Comparison of ENCODE assay signal across 1 cellular context in genomic region chr9:131635285-131635684, GRCh38.
A peak's percentile ranks its signal among the peaks of the same experiment; 100 is the strongest.
TF ChIP-seq lines count a peak whose summit lies in the region.

No MANE protein-coding gene starts in this region.

TF ChIP-seq in K562, 482 proteins besides CTCF, POLR2A, EP300 and RAD21 (continued from another document and continues in another):
- TF ChIP-seq NFYB (IDR thresholded peaks at IDR 0.05; ENCODE audit: extremely low read depth, insufficient read length): no peak
- no peak for TF ChIP-seq MEF2A (IDR thresholded peaks at IDR 0.05; ENCODE audit: control insufficient read depth, low read depth, low read length)
- TF ChIP-seq ZNF395 (CRISPR knock-in tag; IDR thresholded peaks at IDR 0.05): no peak
- no peak for TF ChIP-seq ATF4 (CRISPR knock-in tag; IDR thresholded peaks at IDR 0.05)
- TF ChIP-seq PREB (CRISPR knock-in tag; IDR thresholded peaks at IDR 0.05): no peak
- no peak for TF ChIP-seq TCFL5 (CRISPR knock-in tag; conservative IDR thresholded peaks at IDR 0.05)
- TF ChIP-seq FOXP4 (CRISPR knock-in tag; IDR thresholded peaks at IDR 0.05; ENCODE audit: borderline replicate concordance): no peak
- TF ChIP-seq NKRF (IDR thresholded peaks at IDR 0.05; ENCODE audit: borderline replicate concordance): no peak
- TF ChIP-seq HMBOX1 (IDR thresholded peaks at IDR 0.05): peak; percentile 28; the same call in 1 of the 2 replicates
- no peak for TF ChIP-seq THRA (IDR thresholded peaks at IDR 0.05)
- no peak for TF ChIP-seq ZNF668 (CRISPR knock-in tag; IDR thresholded peaks at IDR 0.05)
- TF ChIP-seq RBM39 (optimal IDR thresholded peaks at IDR 0.05; ENCODE audit: low read depth, low read length): no peak
- TF ChIP-seq ZNF146 (CRISPR knock-in tag; IDR thresholded peaks at IDR 0.05; ENCODE audit: unreplicated experiment): no peak
- TF ChIP-seq HNRNPLL (IDR thresholded peaks at IDR 0.05; ENCODE audit: low read depth, low read length, poor library complexity, severe bottlenecking): peak; percentile 99
- no peak for TF ChIP-seq GABPB2 (CRISPR knock-in tag; conservative IDR thresholded peaks at IDR 0.05)
- TF ChIP-seq CEBPZ (IDR thresholded peaks at IDR 0.05; ENCODE audit: borderline replicate concordance, low read depth, low read length): no peak
- TF ChIP-seq ZFP36 (IDR thresholded peaks at IDR 0.05; ENCODE audit: low read depth, low read length, partially characterized antibody): no peak
- 0 out of 2 replicates have a peak, but pooled peaks have one; percentile 45 for TF ChIP-seq SMARCE1 (IDR thresholded peaks at IDR 0.05)
- no peak for TF ChIP-seq CHCHD3 (CRISPR knock-in tag; IDR thresholded peaks at IDR 0.05)
- no peak for TF ChIP-seq ZNF76 (CRISPR knock-in tag; IDR thresholded peaks at IDR 0.05; ENCODE audit: borderline replicate concordance)
- TF ChIP-seq HBP1 (CRISPR knock-in tag; IDR thresholded peaks at IDR 0.05): no peak
- TF ChIP-seq MXI1 (IDR thresholded peaks at IDR 0.05; ENCODE audit: low read depth, low read length): no peak
- TF ChIP-seq NR2F6 (CRISPR knock-in tag; IDR thresholded peaks at IDR 0.05): no peak
- TF ChIP-seq MCM3 (IDR thresholded peaks at IDR 0.05): no peak
- TF ChIP-seq BRF1 (IDR thresholded peaks at IDR 0.05; ENCODE audit: borderline replicate concordance, extremely low read depth, insufficient read length): no peak
- no peak for TF ChIP-seq KAT2B (IDR thresholded peaks at IDR 0.05; ENCODE audit: low read depth, low read length)
- TF ChIP-seq SRF (CRISPR knock-in tag; IDR thresholded peaks at IDR 0.05): no peak
- no peak for TF ChIP-seq BRF2 (IDR thresholded peaks at IDR 0.05; ENCODE audit: borderline replicate concordance, insufficient read depth, insufficient read length)
- no peak for TF ChIP-seq TRIM25 (IDR thresholded peaks at IDR 0.05; ENCODE audit: borderline replicate concordance)
- TF ChIP-seq VEZF1 (CRISPR knock-in tag; IDR thresholded peaks at IDR 0.05): peak; percentile 63; the same call in 1 of the 2 replicates
- peak; percentile 79 for TF ChIP-seq SMARCA4 (IDR thresholded peaks at IDR 0.05)
- TF ChIP-seq SNIP1 (IDR thresholded peaks at IDR 0.05; ENCODE audit: low read depth): no peak
- 0 out of 2 replicates have a peak, but pooled peaks have one; percentile 27 for TF ChIP-seq ZEB2 (IDR thresholded peaks at IDR 0.05)
- TF ChIP-seq GABPA (tag; conservative IDR thresholded peaks at IDR 0.05; ENCODE audit: low read depth): 0 out of 2 replicates have a peak, but pooled peaks have one; percentile 20
- no peak for TF ChIP-seq TAF9B (IDR thresholded peaks at IDR 0.05; ENCODE audit: partially characterized antibody)
